ENCODE assay signal across 16 cellular contexts in the genomic region with DNA sequence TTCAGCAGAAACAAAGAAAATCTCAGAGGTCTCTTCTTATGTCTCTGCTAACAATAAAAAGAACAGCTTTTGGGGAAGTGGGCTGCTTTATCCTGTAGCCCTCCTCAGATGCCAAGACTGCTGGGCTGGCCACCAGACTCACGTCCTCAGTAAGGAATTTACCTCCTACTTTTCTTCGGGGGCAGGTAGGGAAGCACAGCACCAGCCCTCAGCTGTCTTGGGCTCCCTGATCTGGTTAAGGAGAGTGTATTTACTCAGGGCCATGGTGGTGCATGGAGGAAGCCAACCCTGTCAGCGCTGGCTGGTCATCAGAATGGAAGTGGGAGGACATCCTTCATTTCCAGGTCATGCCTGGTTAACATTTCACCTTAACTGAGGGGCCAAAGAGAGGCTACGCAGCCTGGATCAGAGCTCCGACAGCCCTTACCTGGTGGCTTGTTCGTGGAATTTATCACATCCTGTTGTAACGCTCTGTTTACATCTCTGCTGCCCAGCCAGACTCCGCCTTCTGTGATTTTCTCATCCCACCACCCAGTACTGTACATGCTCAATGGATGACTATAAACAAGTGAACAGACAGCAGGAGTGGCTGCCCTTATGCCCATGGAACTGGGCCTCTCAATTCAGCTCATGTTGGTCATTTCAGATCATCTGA.
DNase-seq lines count a peak whose midpoint lies in the region; ATAC-seq and TF ChIP-seq lines count a peak whose summit lies in the region.
"Had no signal": no experiment of that assay in that cellular context is flagged by ENCODE, and none has a peak within 500 bp of the region (broad histone marks: within the 10 kb centered on the region; RNA-seq: fewer than 3 reads in every experiment).

No MANE protein-coding gene starts in this region.

- peak overlapping the region; percentile 68 for H3K4me2 ChIP-seq in GM23338
- H3K4me2 ChIP-seq in neuronal stem cell (ENCODE audit: insufficient read depth, low read length, poor library complexity, severe bottlenecking), result no peak overlapping the region

- no peak overlapping the region for H2AK5ac ChIP-seq in neuronal stem cell (ENCODE audit: low read depth, low read length)

- H3K27me3 Mint-ChIP-seq in GM23338 (ENCODE audit: insufficient read depth, low read depth, poor library complexity), result peaks cover 4% of the 10 kb centered on the region

- no peak overlapping the region for H3K14ac ChIP-seq in neuronal stem cell (ENCODE audit: low read length)

- H3K27ac Mint-ChIP-seq in GM23338, result peak overlapping the region; percentile 65

- H3F3A ChIP-seq in GM23338 (replicated peaks; ENCODE audit: low read depth), result no peaks in the 10 kb centered on the region

- in situ Hi-C loops in HAP-1 (cut with MboI; ENCODE audit: low sequenced_read_pairs), result no loop called here

- H3K9me3 ChIP-seq in neuronal stem cell (replicated peaks in 1 of 2; ENCODE audit: control insufficient read depth in 2 of 2, insufficient read depth in 1 of 2, low read depth in 1 of 2, low read length in 2 of 2) (no peaks in the 10 kb centered on the region), HAP-1 (no peaks in the 10 kb centered on the region)

- peaks cover 18% of the 10 kb centered on the region for H4K20me1 ChIP-seq in GM23338 (replicated peaks; ENCODE audit: insufficient read depth)

- H3K79me2 ChIP-seq in GM23338 (replicated peaks; ENCODE audit: insufficient read depth), result peaks cover 97% of the 10 kb centered on the region

- DNase-seq in GM23338 (ENCODE audit: low spot score) (peak; percentile 50), SW480 (ENCODE audit: low spot score) (peak; percentile 34), fibroblast of pulmonary artery (ENCODE audit: low read depth) (peak; percentile 35), neuronal stem cell (ENCODE audit: low spot score) (no peak), HT-29 (ENCODE audit: low spot score) (no peak), HAP-1 (ENCODE audit: low spot score in 2 of 2) (no peak), CD1c-positive myeloid dendritic cell (ENCODE audit: extremely low spot score) (no peak)
- no peak for DNase-seq in activated CD4-positive, alpha-beta T cell treated with anti-CD3 and anti-CD28 coated beads for 4 hours
- DNase-seq: effector memory CD4-positive, alpha-beta T cell; heart right ventricle; NCI-H1436; NCI-H774; stimulated activated CD4-positive, alpha-beta T cell treated with anti-CD3 and anti-CD28 coated beads, Interleukin-4, amount 100 ng/mL, for 4 hours; stimulated activated naive CD4-positive, alpha-beta T cell treated with Interleukin-2 at 50 U/mL for 16 hours had no signal

- H2BK120ac ChIP-seq in neuronal stem cell (ENCODE audit: low read depth, low read length), result no peak overlapping the region

- H3K36me3 ChIP-seq in GM23338 (ENCODE audit: insufficient read depth), result no peaks in the 10 kb centered on the region
- peaks cover 3 to 7% of the 10 kb centered on the region in 2 donors for H3K36me3 ChIP-seq in neuronal stem cell (replicated peaks in 1 of 2; ENCODE audit: control insufficient read depth in 2 of 2, insufficient read depth in 2 of 2, low read length in 2 of 2)
- no peaks in the 10 kb centered on the region for H3K36me3 ChIP-seq in HAP-1 (replicated peaks)
- H3K36me3 ChIP-seq: heart right ventricle had no signal

- ATAC-seq in GM23338, result peak; percentile 24
- ATAC-seq: activated CD4-positive, CD25-positive, alpha-beta regulatory T cell treated with anti-CD3 and anti-CD28 coated beads, Interleukin-2, amount 50 U/mL, for 24 hours had no signal

- H3K79me1 ChIP-seq in neuronal stem cell (ENCODE audit: low read depth, low read length), result peaks cover 21% of the 10 kb centered on the region

- peaks cover 76% of the 10 kb centered on the region for H3K4me1 Mint-ChIP-seq in GM23338

- H3K27me3 ChIP-seq in GM23338 (ENCODE audit: insufficient read depth) (no peaks in the 10 kb centered on the region), neuronal stem cell (ENCODE audit: control insufficient read depth in 3 of 3, insufficient read depth in 3 of 3, low read depth in 1 of 3, low read length in 3 of 3) (no peaks in the 10 kb centered on the region), HAP-1 (ENCODE audit: low read depth) (no peaks in the 10 kb centered on the region)

- H3K18ac ChIP-seq in neuronal stem cell (ENCODE audit: low read length), result peak overlapping the region; percentile 31

- H3K23ac ChIP-seq in neuronal stem cell (ENCODE audit: low read depth, low read length, poor library complexity), result peak overlapping the region; percentile 3

- no peaks in the 10 kb centered on the region for H3K9me2 ChIP-seq in GM23338 (ENCODE audit: insufficient read depth)

- no CpG with 5 or more reads among the region's 8 CpGs for WGBS in neuronal stem cell (ENCODE audit: extremely low coverage in 2 of 2, insufficient read length in 2 of 2, insufficient replicate concordance in 1 of 2), 2 donors

- H3K4me3 ChIP-seq in GM23338 (no peak overlapping the region), fibroblast of pulmonary artery (replicated peaks; ENCODE audit: low read depth, low read length) (no peak overlapping the region), neuronal stem cell (ENCODE audit: low read length in 2 of 2) (no peak overlapping the region), HAP-1 (no peak overlapping the region)
- H3K4me3 ChIP-seq: heart right ventricle had no signal

- H4K8ac ChIP-seq in neuronal stem cell (ENCODE audit: low read depth, low read length), result no peak overlapping the region

- H3K4me3 Mint-ChIP-seq in GM23338, result no peak overlapping the region

- peaks cover 8% of the 10 kb centered on the region; the same call in 2 of the 3 replicates for H3K36me3 Mint-ChIP-seq in GM23338 (ENCODE audit: low read depth)

- H3K27ac ChIP-seq in GM23338 (ENCODE audit: low read depth) (peak overlapping the region; percentile 97), neuronal stem cell (replicated peaks; ENCODE audit: low read length) (peak overlapping the region; percentile 41)
- H3K27ac ChIP-seq: C4-2B had no signal

- H3K4me1 ChIP-seq in GM23338 (ENCODE audit: insufficient read depth) (peaks cover 61% of the 10 kb centered on the region), neuronal stem cell (ENCODE audit: control insufficient read depth in 2 of 2, insufficient read depth in 1 of 2, low read depth in 1 of 2, low read length in 2 of 2) (peaks cover 22 to 28% of the 10 kb centered on the region in 2 donors), HAP-1 (no peaks in the 10 kb centered on the region)

- H3K9ac ChIP-seq in neuronal stem cell (ENCODE audit: low read depth, low read length, poor library complexity), result peak overlapping the region; percentile 38

- H4K91ac ChIP-seq in neuronal stem cell (ENCODE audit: low read depth, low read length, poor library complexity), result no peak overlapping the region

- no peak overlapping the region for H2BK5ac ChIP-seq in neuronal stem cell (ENCODE audit: low read length)

- H3K4ac ChIP-seq in neuronal stem cell (ENCODE audit: low read length), result no peak overlapping the region

- H2BK12ac ChIP-seq in neuronal stem cell (ENCODE audit: low read length), result no peak overlapping the region

- no peak overlapping the region for H2BK15ac ChIP-seq in neuronal stem cell (ENCODE audit: low read length)

- H2AFZ ChIP-seq in GM23338 (no peak overlapping the region), neuronal stem cell (ENCODE audit: low read length) (no peak overlapping the region)

- no peaks in the 10 kb centered on the region for H3K9me3 Mint-ChIP-seq in GM23338

- TF ChIP-seq CTCF in GM23338 (conservative IDR thresholded peaks at IDR 0.05; ENCODE audit: low read depth in 2 of 2), result no peak
- no peak for TF ChIP-seq CTCF in fibroblast of pulmonary artery (IDR thresholded peaks at IDR 0.05; ENCODE audit: low read length, missing control alignments)

TF ChIP-seq in GM23338, 12 proteins besides CTCF, POLR2A, EP300 and RAD21 (continues in another document):
- TF ChIP-seq EZH2phosphoT487 (IDR thresholded peaks at IDR 0.05; ENCODE audit: unreplicated experiment), result no peak

Comparison
In these comparisons a context has a peak if more than half of its experiments do, and no peak if none do; other contexts are left out.
1. DNase-seq: peak in GM23338 (single experiment), SW480 (single experiment) and fibroblast of pulmonary artery (single experiment); none in neuronal stem cell (single experiment), activated CD4-positive, alpha-beta T cell treated with anti-CD3 and anti-CD28 coated beads for 4 hours (0 of 2), HT-29 (single experiment), HAP-1 (0 of 2) and CD1c-positive myeloid dendritic cell (single experiment).